ENCODE assay signal across 15 cellular contexts in the genomic region with DNA sequence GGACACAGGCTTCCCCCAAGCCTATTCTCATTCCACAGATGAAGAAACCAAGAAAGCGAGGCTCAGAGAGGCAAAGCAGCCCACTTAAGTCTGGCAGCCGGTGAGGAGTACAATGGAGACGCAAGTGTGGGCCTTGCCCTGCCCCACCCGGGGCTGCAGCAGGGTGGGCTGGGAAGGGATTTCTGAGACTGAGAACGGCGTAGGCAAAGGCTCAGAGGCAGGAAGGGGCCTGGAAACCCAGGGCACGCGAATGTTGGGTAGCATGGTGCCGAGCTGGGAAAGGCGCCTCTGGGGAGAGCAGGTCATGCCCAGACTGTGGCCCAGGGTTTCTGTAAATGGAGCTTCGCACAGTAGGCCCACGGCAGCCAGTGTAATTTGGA. TPM values are rescaled to one million over a fixed set of nuclear protein-coding genes. Genes with fewer than 3 reads are reported as not detected.
DNase-seq lines count a peak whose midpoint lies in the region; ATAC-seq and TF ChIP-seq lines count a peak whose summit lies in the region.
"Had no signal": no experiment of that assay in that cellular context is flagged by ENCODE, and none has a peak within 500 bp of the region (broad histone marks: within the 10 kb centered on the region; RNA-seq: fewer than 3 reads in every experiment).

No MANE protein-coding gene starts in this region.

- H3K4me3 Mint-ChIP-seq in nephron progenitor cell, result no peak overlapping the region
- H3K4me3 Mint-ChIP-seq: activated B cell treated with CpG ODN at 0.5 μM for 24 hours; activated T-helper 17 cell treated with anti-CD3 and anti-CD28 coated beads, Interleukin-2, amount 50 U/mL, for 72 hours; stimulated activated effector memory CD8-positive, alpha-beta T cell treated with anti-CD3 and anti-CD28 coated beads, Interleukin-12 subunit alpha, Interleukin-12 subunit beta, amount 100 ng/mL, for 72 hours had no signal

- H3K27me3 ChIP-seq in AG04450 (ENCODE audit: control insufficient read depth, insufficient read depth, low read length), result no peaks in the 10 kb centered on the region
- no peaks in the 10 kb centered on the region for H3K27me3 ChIP-seq in RWPE2 (ENCODE audit: insufficient read depth, poor library complexity, severe bottlenecking)
- H3K27me3 ChIP-seq in fibroblast of lung (ENCODE audit: control insufficient read depth, insufficient read depth, low read length), result no peaks in the 10 kb centered on the region
- H3K27me3 ChIP-seq in skeletal muscle satellite cell (ENCODE audit: control insufficient read depth, insufficient read depth, low read length), result peaks cover 11% of the 10 kb centered on the region

- ATAC-seq in RWPE2 (ENCODE audit: low read depth), result no peak
- ATAC-seq: activated T-helper 17 cell treated with anti-CD3 and anti-CD28 coated beads, Interleukin-2, amount 50 U/mL, for 72 hours; stimulated activated effector memory CD8-positive, alpha-beta T cell treated with anti-CD3 and anti-CD28 coated beads, Interleukin-12 subunit alpha, Interleukin-12 subunit beta, amount 100 ng/mL, for 72 hours had no signal

- H3K4me1 ChIP-seq in RWPE2 (ENCODE audit: insufficient read depth, poor library complexity, severe bottlenecking) (peaks cover 35% of the 10 kb centered on the region), fibroblast of lung (ENCODE audit: control insufficient read depth, extremely low read depth, insufficient read depth, low read length) (peaks cover 38% of the 10 kb centered on the region), skeletal muscle satellite cell (ENCODE audit: control insufficient read depth, insufficient read depth, low read length) (peaks cover 54% of the 10 kb centered on the region)

- DNase-seq in AG04450 (ENCODE audit: low read depth, low spot score) (no peak), RWPE2 (ENCODE audit: low spot score) (no peak), fibroblast of lung (ENCODE audit: low read depth in 2 of 2) (no peak), Kasumi-1 (lab: John Stamatoyannopoulos, UW) (no peak), NCI-H345 treated with DMSO at 0.1 percent for 48 hours (lab: John Stamatoyannopoulos, UW; ENCODE audit: unreplicated experiment) (no peak), nucleus accumbens (lab: John Stamatoyannopoulos, UW) (no peak), nephron progenitor cell (no peak)
- DNase-seq: activated B cell treated with CpG ODN at 0.5 μM for 24 hours, COR-L47, NCI-H1436, small intestine, T-helper 2 cell had no signal

- peaks cover 54% of the 10 kb centered on the region for H3K4me1 Mint-ChIP-seq in nephron progenitor cell
- H3K4me1 Mint-ChIP-seq: activated B cell treated with CpG ODN at 0.5 μM for 24 hours; activated T-helper 17 cell treated with anti-CD3 and anti-CD28 coated beads, Interleukin-2, amount 50 U/mL, for 72 hours; stimulated activated effector memory CD8-positive, alpha-beta T cell treated with anti-CD3 and anti-CD28 coated beads, Interleukin-12 subunit alpha, Interleukin-12 subunit beta, amount 100 ng/mL, for 72 hours had no signal

- CTCF ChIA-PET in AG04450 (lab: Charles Lee), result interaction anchor here (0.9 to 1.5 kb wide), 5 partner anchors 9 to 367 kb away, joined by 3 to 9 read pairs (median 3); no protein-coding TSS in a partner anchor

- H3K27me3 Mint-ChIP-seq in nephron progenitor cell (ENCODE audit: low read depth, poor library complexity), result peaks cover 29% of the 10 kb centered on the region

- H3K79me2 ChIP-seq in fibroblast of lung (ENCODE audit: control insufficient read depth, insufficient read depth, low read length), result no peaks in the 10 kb centered on the region

- H3K4me3 ChIP-seq in AG04450 (ENCODE audit: low read depth, low read length) (no peak overlapping the region), RWPE2 (ENCODE audit: severe bottlenecking) (no peak overlapping the region), fibroblast of lung (replicated peaks in 1 of 4; ENCODE audit: control extremely low read depth in 1 of 4, insufficient read depth in 1 of 4, low read depth in 3 of 4, low read length in 4 of 4) (no peak overlapping the region), skeletal muscle satellite cell (ENCODE audit: low read length) (no peak overlapping the region)

- no peaks in the 10 kb centered on the region for H4K20me1 ChIP-seq in fibroblast of lung (ENCODE audit: control insufficient read depth, extremely low read depth, insufficient read depth, low read length)

- H3K36me3 ChIP-seq in RWPE2 (ENCODE audit: low read depth) (no peaks in the 10 kb centered on the region), fibroblast of lung (ENCODE audit: control insufficient read depth, insufficient read depth, low read length) (no peaks in the 10 kb centered on the region), skeletal muscle satellite cell (ENCODE audit: insufficient read depth, low read length) (no peaks in the 10 kb centered on the region)

- H3K9ac ChIP-seq in fibroblast of lung (ENCODE audit: insufficient read depth, low read length) (no peak overlapping the region), skeletal muscle satellite cell (ENCODE audit: low read depth, low read length) (peak overlapping the region; percentile 65)

- peak overlapping the region; percentile 62 for H3K27ac ChIP-seq in AG04450 (ENCODE audit: low read depth, low read length)
- H3K27ac ChIP-seq in RWPE2 (ENCODE audit: poor library complexity, severe bottlenecking), result peak overlapping the region; percentile 98
- peak overlapping the region; percentile 81 for H3K27ac ChIP-seq in fibroblast of lung (ENCODE audit: insufficient read depth, low read length)

- POLR2A ChIA-PET in AG04450 (lab: Yijun Ruan, JAX), result interaction anchor here (0.6 to 1.2 kb wide), 5 partner anchors 11 to 388 kb away, joined by 3 to 5 read pairs (median 4); no protein-coding TSS in a partner anchor

- H3K9me3 ChIP-seq in AG04450 (ENCODE audit: control insufficient read depth, insufficient read depth, low read length) (no peaks in the 10 kb centered on the region; the same call in 1 of the 2 replicates), RWPE2 (ENCODE audit: severe bottlenecking) (no peaks in the 10 kb centered on the region), fibroblast of lung (ENCODE audit: control insufficient read depth, insufficient read depth, low read depth, low read length) (no peaks in the 10 kb centered on the region), skeletal muscle satellite cell (replicated peaks; ENCODE audit: low read length) (no peaks in the 10 kb centered on the region)

- H3K36me3 Mint-ChIP-seq in nephron progenitor cell (ENCODE audit: low read depth), result no peaks in the 10 kb centered on the region
- H3K36me3 Mint-ChIP-seq: stimulated activated effector memory CD8-positive, alpha-beta T cell treated with anti-CD3 and anti-CD28 coated beads, Interleukin-12 subunit alpha, Interleukin-12 subunit beta, amount 100 ng/mL, for 72 hours had no signal

- H3K9me3 Mint-ChIP-seq in nephron progenitor cell, result no peaks in the 10 kb centered on the region
- H3K9me3 Mint-ChIP-seq: activated B cell treated with CpG ODN at 0.5 μM for 24 hours; activated T-helper 17 cell treated with anti-CD3 and anti-CD28 coated beads, Interleukin-2, amount 50 U/mL, for 72 hours; stimulated activated effector memory CD8-positive, alpha-beta T cell treated with anti-CD3 and anti-CD28 coated beads, Interleukin-12 subunit alpha, Interleukin-12 subunit beta, amount 100 ng/mL, for 72 hours had no signal

- no peak overlapping the region for H3K27ac Mint-ChIP-seq in nephron progenitor cell
- H3K27ac Mint-ChIP-seq: activated B cell treated with CpG ODN at 0.5 μM for 24 hours; activated T-helper 17 cell treated with anti-CD3 and anti-CD28 coated beads, Interleukin-2, amount 50 U/mL, for 72 hours; stimulated activated effector memory CD8-positive, alpha-beta T cell treated with anti-CD3 and anti-CD28 coated beads, Interleukin-12 subunit alpha, Interleukin-12 subunit beta, amount 100 ng/mL, for 72 hours had no signal

- H2AFZ ChIP-seq in fibroblast of lung (ENCODE audit: low read length), result no peak overlapping the region

- TF ChIP-seq CTCF in AG04450 (IDR thresholded peaks at IDR 0.05; ENCODE audit: low read depth, low read length) (no peak), RWPE2 (IDR thresholded peaks at IDR 0.05; ENCODE audit: poor library complexity, severe bottlenecking) (no peak), fibroblast of lung (conservative IDR thresholded peaks at IDR 0.05 in 1 of 2, IDR thresholded peaks at IDR 0.05 in 1 of 2; ENCODE audit: low read depth in 1 of 2, low read length in 2 of 2) (no peak), nephron progenitor cell (IDR thresholded peaks at IDR 0.05) (no peak)

- no peak overlapping the region for H3K4me2 ChIP-seq in fibroblast of lung (ENCODE audit: extremely low read depth, insufficient read depth, low read length)
- peak overlapping the region; percentile 76 for H3K4me2 ChIP-seq in skeletal muscle satellite cell (ENCODE audit: low read length)

RNA-seq across cellular contexts. Expression of a gene that starts 47.5 kb away (rescaled TPM):
- polyA plus RNA-seq in AG04450 (2011; rRNA removed) (2.3 and 2.4 TPM in 2 replicates), fibroblast of lung (0.73 and 2.0 TPM in 2 replicates)
- polyA minus RNA-seq in AG04450 (2011; rRNA and poly(A)+ RNA removed), result 3.3 and 3.7 TPM in 2 replicates
- 2.1 and 3.5 TPM in 2 replicates for total RNA-seq in fibroblast of lung
- polyA plus RNA-seq in fibroblast of lung (2012), result 0.54 and 1.7 TPM in 2 replicates
- polyA minus RNA-seq in fibroblast of lung (ENCODE audit: low replicate concordance), result 0.90 and 3.2 TPM in 2 replicates
- total RNA-seq in skeletal muscle satellite cell (2012; rRNA removed), result 0.76 and 0.87 TPM in 2 replicates
- total RNA-seq: activated B cell treated with CpG ODN at 0.5 μM for 24 hours; activated T-helper 17 cell treated with anti-CD3 and anti-CD28 coated beads, Interleukin-2, amount 50 U/mL, for 72 hours had no signal
